8 cellular contexts compared by ENCODE assay signal in the genomic region with DNA sequence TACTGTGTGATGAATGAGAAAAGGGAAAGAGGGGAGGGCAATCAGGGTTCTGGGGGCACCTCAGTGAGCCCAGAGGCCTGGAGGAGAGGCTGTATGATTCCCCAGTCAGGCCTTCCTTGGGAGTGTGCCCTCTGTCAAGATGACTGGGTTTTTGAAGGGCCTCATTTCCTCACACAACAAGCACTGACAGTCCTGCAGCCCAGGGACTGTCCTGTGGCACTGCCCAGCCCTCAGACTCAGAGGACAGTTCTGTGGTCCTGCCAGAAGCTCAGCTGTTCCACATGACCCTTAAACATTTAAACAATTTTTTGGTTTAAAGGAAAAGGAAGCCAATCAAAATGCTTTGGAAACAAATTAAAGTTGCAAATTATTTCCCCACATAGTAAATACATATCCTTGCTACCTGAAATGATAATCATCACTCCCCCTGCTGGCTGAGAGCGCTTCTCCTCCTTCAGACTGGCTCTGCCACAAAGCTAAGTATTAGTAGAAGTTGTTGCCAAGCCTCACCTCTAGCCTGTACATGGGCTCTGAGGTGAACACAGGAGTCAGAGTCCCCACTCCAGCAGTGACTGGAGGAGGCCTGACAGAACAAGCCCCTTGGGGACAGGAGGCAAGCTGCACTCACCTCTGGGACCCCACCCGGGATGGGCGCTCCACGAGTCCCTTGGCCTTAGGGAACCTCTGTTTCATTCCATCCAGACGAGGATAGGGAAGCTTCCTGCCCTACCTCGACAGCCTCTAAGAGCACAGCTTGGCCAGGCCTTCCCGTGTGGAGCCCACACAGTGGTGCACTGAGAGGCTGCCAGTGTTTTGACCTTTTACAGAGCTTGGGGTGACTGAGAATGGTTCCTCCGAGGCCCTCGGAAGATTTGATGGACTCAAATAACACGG.
DNase-seq lines count a peak whose midpoint lies in the region; ATAC-seq and TF ChIP-seq lines count a peak whose summit lies in the region.

No MANE protein-coding gene starts in this region.

- intact Hi-C loops in CD14-positive monocyte (cut with micrococcal nuclease), result no loop called here
- intact Hi-C loops in lower lobe of right lung (cut with DNase I), result no loop called here

- H3K4me3 Mint-ChIP-seq in CD14-positive monocyte, result no peak overlapping the region

- TF ChIP-seq CTCF in CD14-positive monocyte (IDR thresholded peaks at IDR 0.05) (peak; percentile 58), GM20000 (IDR thresholded peaks at IDR 0.05; ENCODE audit: extremely low read depth, missing control alignments) (peak; percentile 26), lower lobe of right lung (IDR thresholded peaks at IDR 0.05) (peak; percentile 77)

- H3K9ac ChIP-seq in SK-N-MC (ENCODE audit: insufficient read length), result no peak overlapping the region

- H3K9me3 Mint-ChIP-seq in CD14-positive monocyte, result peaks cover 13 to 26% (median 24%) of the 10 kb centered on the region in 7 donors

- H3K9me3 ChIP-seq in SK-N-MC (ENCODE audit: low read depth, low read length) (no peaks in the 10 kb centered on the region), lower lobe of right lung (peaks cover 20% of the 10 kb centered on the region)

- H3K27ac ChIP-seq in SK-N-MC, result no peak overlapping the region
- no peak overlapping the region for H3K27ac ChIP-seq in lower lobe of right lung

- no peaks in the 10 kb centered on the region for H3K27me3 ChIP-seq in lower lobe of right lung (ENCODE audit: low read depth)

- H3K36me3 ChIP-seq in SK-N-MC (ENCODE audit: insufficient read depth, low read length) (no peaks in the 10 kb centered on the region), lower lobe of right lung (peaks cover 21% of the 10 kb centered on the region)

- H3K36me3 Mint-ChIP-seq in CD14-positive monocyte, result peaks cover 50 to 54% of the 10 kb centered on the region in 2 donors

- H3K27me3 Mint-ChIP-seq in CD14-positive monocyte (ENCODE audit: low read depth in 3 of 3), result no peaks in the 10 kb centered on the region

- ATAC-seq in lower lobe of right lung, result peak; percentile 77 to 88
- ATAC-seq in GM21529 (IDR thresholded peaks at IDR 0.05; ENCODE audit: unreplicated experiment), result no peak
- no peak for ATAC-seq in GM18498 (IDR thresholded peaks at IDR 0.05; ENCODE audit: unreplicated experiment)

- DNase-seq in CD14-positive monocyte (ENCODE audit: low spot score) (no peak), GM20000 (ENCODE audit: low spot score) (no peak), SK-N-MC (ENCODE audit: low read depth, low spot score) (peak; percentile 37), cerebellar cortex (ENCODE audit: low spot score) (peak; percentile 78), lower lobe of right lung (no peak), NCI-H1048 (lab: John Stamatoyannopoulos, UW) (no peak)

- peaks cover 8% of the 10 kb centered on the region for H3K4me1 Mint-ChIP-seq in CD14-positive monocyte

- H3K4me3 ChIP-seq in SK-N-MC, result no peak overlapping the region
- no peak overlapping the region for H3K4me3 ChIP-seq in lower lobe of right lung

- peak overlapping the region in 2 of 7 donors; percentile 43 to 54 for H3K27ac Mint-ChIP-seq in CD14-positive monocyte

- peaks cover 8% of the 10 kb centered on the region for H3K4me1 ChIP-seq in lower lobe of right lung

Comparison
In these comparisons a context has a peak if more than half of its experiments do, and no peak if none do; other contexts are left out.
1. DNase-seq: peak in SK-N-MC (single experiment) and cerebellar cortex (single experiment); none in CD14-positive monocyte (single experiment), GM20000 (single experiment), lower lobe of right lung (single experiment) and NCI-H1048 (single experiment).
2. CTCF ChIP-seq: peak in every context shown above with its lines; median percentile 77 in lower lobe of right lung; 58 in CD14-positive monocyte; 26 in GM20000.
3. ATAC-seq: peak in lower lobe of right lung (2 of 2); none in GM21529 (single experiment) and GM18498 (single experiment).